20 cellular contexts compared by ENCODE assay signal in genomic region chr11:68661697-68662603, GRCh38. TPM values are rescaled to one million over a fixed set of nuclear protein-coding genes. Genes with fewer than 3 reads are reported as not detected.
"Had no signal": no experiment of that assay in that cellular context is flagged by ENCODE, and none has a peak within 500 bp of the region (broad histone marks: within the 10 kb centered on the region; RNA-seq: fewer than 3 reads in every experiment).

No MANE protein-coding gene starts in this region.

- H3K9me3 Mint-ChIP-seq: activated naive CD4-positive, alpha-beta T cell treated with anti-CD3 and anti-CD28 coated beads, Interleukin-2, amount 50 U/mL, for 72 hours; effector memory CD8-positive, alpha-beta T cell; neural crest cell had no signal

- H3K4me1 Mint-ChIP-seq: neural crest cell had no signal

- ATAC-seq: activated naive CD4-positive, alpha-beta T cell treated with anti-CD3 and anti-CD28 coated beads, Interleukin-2, amount 50 U/mL, for 72 hours; effector memory CD8-positive, alpha-beta T cell; foreskin keratinocyte; left lung; stimulated activated naive CD8-positive, alpha-beta T cell treated with anti-CD3 and anti-CD28 coated beads, Interleukin-15, Interleukin-2, amounts not matched to agents 100 U/mL and 50 U/mL, for 24 hours had no signal

- H3K27me3 ChIP-seq: uterus had no signal

- H3K4me3 Mint-ChIP-seq: effector memory CD8-positive, alpha-beta T cell; neural crest cell had no signal

- H3K4me3 ChIP-seq: esophagus squamous epithelium, left lung, tibial nerve, uterus had no signal

- H3K27ac ChIP-seq: esophagus squamous epithelium, foreskin keratinocyte, left lung, parathyroid adenoma, tibial nerve, uterus, VCaP had no signal

- DNase-seq: activated CD4-positive, alpha-beta T cell treated with anti-CD3 and anti-CD28 coated beads, Interleukin-2, amount 50 U/mL, for 4 hours; activated CD4-positive, CD25-positive, alpha-beta regulatory T cell treated with anti-CD3 and anti-CD28 coated beads, Interleukin-2, amount 50 U/mL, for 72 hours; activated gamma-delta T cell treated with Interleukin-2 at 50 U/mL for 16 hours; effector memory CD8-positive, alpha-beta T cell; esophagus squamous epithelium; foreskin keratinocyte; hypothalamus; stimulated activated CD4-positive, alpha-beta T cell treated with anti-CD3 and anti-CD28 coated beads, Interleukin-2, amount 100 ng/mL, for 24 hours; stimulated activated naive CD8-positive, alpha-beta T cell treated with anti-CD3 and anti-CD28 coated beads, Interleukin-15, Interleukin-2, amounts not matched to agents 100 U/mL and 50 U/mL, for 24 hours; substantia nigra; SW 1271; T-helper 2 cell; uterus had no signal

- H3K4me1 ChIP-seq: foreskin keratinocyte, left lung, parathyroid adenoma, uterus had no signal

- H3K79me2 ChIP-seq: parathyroid adenoma had no signal

- H3K9me3 ChIP-seq: esophagus squamous epithelium, left lung, tibial nerve, uterus had no signal

- H3K27ac Mint-ChIP-seq: activated naive CD4-positive, alpha-beta T cell treated with anti-CD3 and anti-CD28 coated beads, Interleukin-2, amount 50 U/mL, for 72 hours; effector memory CD8-positive, alpha-beta T cell had no signal

- H3K9ac ChIP-seq: parathyroid adenoma had no signal

- H2AFZ ChIP-seq: parathyroid adenoma had no signal

- H3K36me3 Mint-ChIP-seq: activated naive CD4-positive, alpha-beta T cell treated with anti-CD3 and anti-CD28 coated beads, Interleukin-2, amount 50 U/mL, for 72 hours had no signal

- H3K36me3 ChIP-seq: esophagus squamous epithelium, left lung, tibial nerve, uterus had no signal

RNA-seq across cellular contexts. Expression of gene GAL, which starts 22.4 kb away (rescaled TPM):
- total RNA-seq: myocyte had no signal
